In the genomic region with DNA sequence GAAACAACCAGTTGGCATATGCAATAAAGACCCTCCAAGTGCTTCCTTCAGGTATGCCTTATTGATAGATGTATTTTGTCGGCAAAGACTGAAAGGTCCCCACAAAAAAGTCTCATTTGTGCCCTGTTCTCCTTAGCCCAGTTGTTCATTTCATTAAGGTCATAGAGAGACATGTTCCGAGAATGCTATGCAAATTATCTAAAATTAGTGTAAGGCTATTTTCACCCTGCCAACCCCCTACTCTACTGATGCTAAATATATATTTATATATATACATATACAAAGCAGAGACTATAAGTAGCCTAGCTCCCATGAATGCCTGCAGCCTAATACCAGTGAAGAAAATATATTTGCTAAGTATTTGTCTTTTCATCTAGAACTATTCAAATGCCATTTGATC, we compare ENCODE assay signal across 15 cellular contexts.
DNase-seq lines count a peak whose midpoint lies in the region; ATAC-seq, FAIRE-seq and TF ChIP-seq lines count a peak whose summit lies in the region.
"Had no signal": no experiment of that assay in that cellular context is flagged by ENCODE, and none has a peak within 500 bp of the region (broad histone marks: within the 10 kb centered on the region; RNA-seq: fewer than 3 reads in every experiment).

No MANE protein-coding gene starts in this region.

- peaks cover 18 to 65% (median 39%) of the 10 kb centered on the region in 11 experiments; a peak in 20 of 22 replicates for H3K9me3 ChIP-seq in BLaER1 treated with 17β-estradiol and CSF1 and Interleukin-3, amounts not matched to agents 10 nM and 100 nM (replicated peaks in 1 of 11)
- H3K9me3 ChIP-seq in upper lobe of left lung, result no peaks in the 10 kb centered on the region
- H3K9me3 ChIP-seq: thyroid gland had no signal

- H3K9ac ChIP-seq in BLaER1 treated with 17β-estradiol and CSF1 and Interleukin-3, amounts not matched to agents 10 nM and 100 nM, result no peak overlapping the region

- H3K4me2 ChIP-seq in BLaER1 treated with 17β-estradiol and CSF1 and Interleukin-3, amounts not matched to agents 10 nM and 100 nM, result peak overlapping the region; percentile 12 to 86 (median 73); a peak in 19 of 22 replicates

- H3K36me3 ChIP-seq in BLaER1 treated with 17β-estradiol and CSF1 and Interleukin-3, amounts not matched to agents 10 nM and 100 nM, result no peaks in the 10 kb centered on the region
- H3K36me3 ChIP-seq in upper lobe of left lung, result no peaks in the 10 kb centered on the region
- H3K36me3 ChIP-seq: spleen, thyroid gland had no signal

- TF ChIP-seq CTCF in upper lobe of left lung (IDR thresholded peaks at IDR 0.05), result no peak

- H3K4me1 ChIP-seq in BLaER1 treated with 17β-estradiol and CSF1 and Interleukin-3, amounts not matched to agents 10 nM and 100 nM, result peaks cover 23 to 70% (median 40%) of the 10 kb centered on the region in 10 experiments
- no peaks in the 10 kb centered on the region for H3K4me1 ChIP-seq in upper lobe of left lung

- no peaks in the 10 kb centered on the region for H4K20me1 ChIP-seq in BLaER1 treated with 17β-estradiol and CSF1 and Interleukin-3, amounts not matched to agents 10 nM and 100 nM

- ATAC-seq in GM21786 (IDR thresholded peaks at IDR 0.05; ENCODE audit: unreplicated experiment) (peak; percentile 72), HG03175 (IDR thresholded peaks at IDR 0.05; ENCODE audit: unreplicated experiment) (peak; percentile 65), upper lobe of left lung (ENCODE audit: low FRiP score in 2 of 2) (no peak)

- H3K27me3 ChIP-seq in BLaER1 treated with 17β-estradiol and CSF1 and Interleukin-3, amounts not matched to agents 10 nM and 100 nM, result no peaks in the 10 kb centered on the region
- no peaks in the 10 kb centered on the region for H3K27me3 ChIP-seq in upper lobe of left lung
- H3K27me3 ChIP-seq: spleen, thyroid gland had no signal

- peak overlapping the region in 8 of 11 experiments; percentile 72 to 95 (median 90); a peak in 12 of 22 replicates for H3K27ac ChIP-seq in BLaER1 treated with 17β-estradiol and CSF1 and Interleukin-3, amounts not matched to agents 10 nM and 100 nM
- H3K27ac ChIP-seq in upper lobe of left lung, result no peak overlapping the region
- H3K27ac ChIP-seq: thyroid gland had no signal

- peak; percentile 96 for FAIRE-seq in GM19239 (lab: Jason Lieb, UNC)
- no peak for FAIRE-seq in H54 (lab: Jason Lieb, UNC)

- no peak for TF ChIP-seq EP300 in upper lobe of left lung (IDR thresholded peaks at IDR 0.05)

- H3K4me3 ChIP-seq in BLaER1 treated with 17β-estradiol and CSF1 and Interleukin-3, amounts not matched to agents 10 nM and 100 nM, result no peak overlapping the region
- H3K4me3 ChIP-seq in upper lobe of left lung, result no peak overlapping the region
- H3K4me3 ChIP-seq: spleen, thyroid gland had no signal

- 95 to 97% methylated on average over 2 of the region's 2 CpGs for WGBS in upper lobe of left lung, 2 donors

- TF ChIP-seq POLR2A in H54 (IDR thresholded peaks at IDR 0.05; ENCODE audit: low read depth, low read length), result no peak
- no peak for TF ChIP-seq POLR2A in upper lobe of left lung (IDR thresholded peaks at IDR 0.05)

- DNase-seq in GM19239 (ENCODE audit: insufficient read length, low spot score), result no peak
- no peak for DNase-seq in GM19238 (ENCODE audit: insufficient read length, low spot score)
- no peak for DNase-seq in NCI-H2107 (lab: John Stamatoyannopoulos, UW)
- DNase-seq in H54 (ENCODE audit: insufficient read length, low spot score), result no peak
- DNase-seq in upper lobe of left lung, result no peak
- DNase-seq: activated naive CD8-positive, alpha-beta T cell treated with anti-CD3 and anti-CD28 coated beads for 36 hours; cerebellar nuclear complex; COR-L47; erythroblast; NCI-H226; spleen had no signal

Comparison
In these comparisons a context has a peak if more than half of its experiments do, and no peak if none do; other contexts are left out.
1. H3K27ac ChIP-seq: peak in BLaER1 treated with 17β-estradiol and CSF1 and Interleukin-3, amounts not matched to agents 10 nM and 100 nM (8 of 11); none in upper lobe of left lung (0 of 4).
2. ATAC-seq: peak in GM21786 (single experiment) and HG03175 (single experiment); none in upper lobe of left lung (0 of 2).